ENCODE assay signal across 9 cellular contexts in genomic region chr3:119690043-119690656, GRCh38. TPM values are rescaled to one million over a fixed set of nuclear protein-coding genes. Genes with fewer than 3 reads are reported as not detected.
A peak's percentile ranks its signal among the peaks of the same experiment; 100 is the strongest.
DNase-seq lines count a peak whose midpoint lies in the region; ATAC-seq and TF ChIP-seq lines count a peak whose summit lies in the region.
"Had no signal": no experiment of that assay in that cellular context is flagged by ENCODE, and none has a peak within 500 bp of the region (broad histone marks: within the 10 kb centered on the region; RNA-seq: fewer than 3 reads in every experiment).

No MANE protein-coding gene starts in this region.

- H3K36me3 ChIP-seq in aorta (ENCODE audit: control insufficient read depth in 1 of 2, insufficient read depth in 2 of 2, low read length in 1 of 2): no peaks in the 10 kb centered on the region

- peaks cover 0 to 10% (median 2%) of the 10 kb centered on the region in 9 donors for H3K9me3 Mint-ChIP-seq in naive thymus-derived CD8-positive, alpha-beta T cell

- no peaks in the 10 kb centered on the region for H3K27me3 ChIP-seq in aorta (ENCODE audit: control insufficient read depth in 1 of 2, insufficient read depth in 2 of 2, low read length in 1 of 2)

- 47 to 48% methylated on average over 4 of the region's 4 CpGs for WGBS in aorta, 2 donors

- ATAC-seq in aorta (ENCODE audit: low FRiP score) (no peak), HG02588 (IDR thresholded peaks at IDR 0.05; ENCODE audit: unreplicated experiment) (no peak)
- no peak for ATAC-seq in naive thymus-derived CD8-positive, alpha-beta T cell

- peak; percentile 80 for TF ChIP-seq CTCF in 22Rv1 (IDR thresholded peaks at IDR 0.05)
- peak; percentile 26 for TF ChIP-seq CTCF in GM12865 (IDR thresholded peaks at IDR 0.05; ENCODE audit: insufficient read depth, low read depth, low read length, missing control alignments)

- H3K27me3 Mint-ChIP-seq in naive thymus-derived CD8-positive, alpha-beta T cell: peaks cover 2 to 14% (median 9%) of the 10 kb centered on the region in 5 donors

- no peaks in the 10 kb centered on the region for H3K4me1 ChIP-seq in aorta (ENCODE audit: control insufficient read depth in 1 of 2, insufficient read depth in 2 of 2, low read length in 2 of 2)

- H3K4me3 ChIP-seq in GM12865 (ENCODE audit: low read depth, low read length) (no peak overlapping the region), aorta (ENCODE audit: low read length in 2 of 2) (no peak overlapping the region)

- POLR2A ChIA-PET in naive thymus-derived CD8-positive, alpha-beta T cell (lab: Charles Lee): no interaction called here

- H3K9me3 ChIP-seq in aorta (ENCODE audit: control insufficient read depth, low read length): no peaks in the 10 kb centered on the region

- H3K36me3 Mint-ChIP-seq in naive thymus-derived CD8-positive, alpha-beta T cell: peaks cover 0 to 8% (median 6%) of the 10 kb centered on the region in 3 donors
- H3K36me3 Mint-ChIP-seq: activated naive CD8-positive, alpha-beta T cell treated with anti-CD3 and anti-CD28 coated beads for 36 hours had no signal

- DNase-seq in GM12865 (ENCODE audit: low read depth) (no peak), SK-N-DZ (ENCODE audit: low spot score) (peak; percentile 13), iPS-NIHi11 (ENCODE audit: low spot score) (peak; percentile 29), aorta (no peak)
- DNase-seq in naive thymus-derived CD8-positive, alpha-beta T cell: no peak
- no peak for DNase-seq in stimulated activated naive CD4-positive, alpha-beta T cell (lab: John Stamatoyannopoulos, UW)
- DNase-seq: activated naive CD8-positive, alpha-beta T cell treated with anti-CD3 and anti-CD28 coated beads for 36 hours had no signal

- intact Hi-C loops in aorta (cut with DNase I): loop anchor here in 1 of 2 donors (5.0 kb wide), 1 partner anchor 193 kb away; the partner anchor contains the start of gene TIMMDC1

- H3K4me3 Mint-ChIP-seq in naive thymus-derived CD8-positive, alpha-beta T cell: no peak overlapping the region
- H3K4me3 Mint-ChIP-seq: activated naive CD8-positive, alpha-beta T cell treated with anti-CD3 and anti-CD28 coated beads for 36 hours had no signal

- H3K4me1 Mint-ChIP-seq in naive thymus-derived CD8-positive, alpha-beta T cell: no peaks in the 10 kb centered on the region
- H3K4me1 Mint-ChIP-seq: activated naive CD8-positive, alpha-beta T cell treated with anti-CD3 and anti-CD28 coated beads for 36 hours had no signal

- no peak overlapping the region for H3K27ac Mint-ChIP-seq in naive thymus-derived CD8-positive, alpha-beta T cell
- H3K27ac Mint-ChIP-seq: activated naive CD8-positive, alpha-beta T cell treated with anti-CD3 and anti-CD28 coated beads for 36 hours had no signal

- no peak overlapping the region for H3K27ac ChIP-seq in 22Rv1
- no peak overlapping the region for H3K27ac ChIP-seq in aorta (ENCODE audit: low read depth in 1 of 2, low read length in 2 of 2)

RNA-seq across cellular contexts. Expression of gene CFAP91, which starts 12.7 kb away (rescaled TPM):
- 2.2 and 2.9 TPM in 2 replicates for polyA plus RNA-seq in SK-N-DZ (2014; cell fraction: cytosol; rRNA removed)
- polyA plus RNA-seq in SK-N-DZ (2014; cell fraction: nucleus; rRNA removed): 5.1 and 6.4 TPM in 2 replicates
- total RNA-seq in aorta: 1 to 10 TPM; 3.7 TPM
- 1 to 10 TPM in 1 of 2 donors, under 1 TPM in 1; 0.50 to 8.5 TPM for polyA plus RNA-seq in aorta
- total RNA-seq in naive thymus-derived CD8-positive, alpha-beta T cell: under 1 TPM in 1 of 2 experiments, not detected in 1; 0.25 TPM
- polyA plus RNA-seq in naive thymus-derived CD8-positive, alpha-beta T cell: not detected

RNA-seq across cellular contexts. Expression of gene COX17, which starts 12.9 kb away (rescaled TPM):
- 27.6 and 28.1 TPM in 2 replicates for polyA plus RNA-seq in SK-N-DZ (2014; cell fraction: cytosol; rRNA removed)
- polyA plus RNA-seq in SK-N-DZ (2014; cell fraction: nucleus; rRNA removed): 24.5 and 26.3 TPM in 2 replicates
- total RNA-seq in aorta: 10 to 100 TPM; 43.6 to 47.3 TPM
- 100 to 1,000 TPM in 1 of 2 donors, 10 to 100 TPM in 1; 74.9 to 170 TPM for polyA plus RNA-seq in aorta
- total RNA-seq in naive thymus-derived CD8-positive, alpha-beta T cell: 10 to 100 TPM; 28.8 to 30.6 TPM
- polyA plus RNA-seq in naive thymus-derived CD8-positive, alpha-beta T cell: 10 to 100 TPM; 53.2 to 57.6 (median 56.4) TPM

RNA-seq across cellular contexts. Expression of gene POPDC2, which starts 29.8 kb away (rescaled TPM):
- polyA plus RNA-seq in SK-N-DZ (2014; cell fraction: cytosol; rRNA removed): 0.17 and 1.8 TPM in 2 replicates
- polyA plus RNA-seq in SK-N-DZ (2014; cell fraction: nucleus; rRNA removed): 0.50 and 1.8 TPM in 2 replicates
- 10 to 100 TPM in 1 of 2 donors, 1 to 10 TPM in 1; 9.5 to 11.5 TPM for total RNA-seq in aorta
- 10 to 100 TPM; 11.0 to 17.5 TPM for polyA plus RNA-seq in aorta
- 1 to 10 TPM; 4.6 to 8.4 TPM for total RNA-seq in naive thymus-derived CD8-positive, alpha-beta T cell
- 1 to 10 TPM; 1.1 to 2.6 (median 1.4) TPM for polyA plus RNA-seq in naive thymus-derived CD8-positive, alpha-beta T cell

Comparison
In these comparisons a context has a peak if more than half of its experiments do, and no peak if none do; other contexts are left out.
1. DNase-seq: peak in SK-N-DZ (single experiment) and iPS-NIHi11 (single experiment); none in GM12865 (single experiment), aorta (0 of 2), naive thymus-derived CD8-positive, alpha-beta T cell (0 of 10) and stimulated activated naive CD4-positive, alpha-beta T cell (0 of 6).